25 cellular contexts compared by ENCODE assay signal in the genomic region with DNA sequence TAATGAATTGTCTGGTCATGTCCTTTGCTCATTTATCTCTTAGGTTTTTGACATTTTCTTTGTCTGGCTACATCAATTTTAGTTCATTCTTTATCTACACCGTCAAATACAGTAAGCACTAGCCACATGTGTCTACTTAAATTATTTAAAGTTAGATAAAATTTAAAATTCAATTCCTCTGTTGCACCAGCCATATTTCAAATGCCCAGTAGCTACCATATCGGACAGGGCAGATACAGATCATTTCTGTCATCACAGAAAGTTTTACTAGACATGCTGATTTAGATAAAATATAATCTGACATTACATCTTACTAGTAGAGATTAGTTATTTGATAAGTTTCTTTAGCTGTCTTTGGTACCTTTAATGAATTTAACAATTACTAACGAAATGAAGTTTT.
"Had no signal": no experiment of that assay in that cellular context is flagged by ENCODE, and none has a peak within 500 bp of the region (broad histone marks: within the 10 kb centered on the region; RNA-seq: fewer than 3 reads in every experiment).

No MANE protein-coding gene starts in this region.

- H3K4me1 ChIP-seq: colonic mucosa, esophagus muscularis mucosa, esophagus squamous epithelium, foreskin keratinocyte, gastrocnemius medialis, gastroesophageal sphincter, heart left ventricle, heart right ventricle had no signal

- H3K36me3 ChIP-seq: colonic mucosa had no signal

- H3K4me2 ChIP-seq: hepatocyte had no signal

- H3K27ac ChIP-seq: colonic mucosa, coronary artery, dorsolateral prefrontal cortex, epithelial cell of prostate, esophagus muscularis mucosa, esophagus squamous epithelium, foreskin keratinocyte, gastrocnemius medialis, gastroesophageal sphincter, heart left ventricle, heart right ventricle, hepatocyte had no signal

- ATAC-seq: effector memory CD8-positive, alpha-beta T cell; esophagus mucosa; foreskin keratinocyte; gastrocnemius medialis; gastroesophageal sphincter; heart left ventricle; heart right ventricle had no signal

- H3K9me3 ChIP-seq: colonic mucosa, esophagus squamous epithelium, gastrocnemius medialis, gastroesophageal sphincter had no signal

- H3K27me3 ChIP-seq: colonic mucosa, dorsolateral prefrontal cortex, esophagus muscularis mucosa, esophagus squamous epithelium, foreskin keratinocyte, gastrocnemius medialis, gastroesophageal sphincter, heart left ventricle, heart right ventricle, hepatocyte had no signal

- H3K79me2 ChIP-seq: hepatocyte had no signal

- H3K4me3 ChIP-seq: colonic mucosa, coronary artery, dorsolateral prefrontal cortex, esophagus muscularis mucosa, esophagus squamous epithelium, gastrocnemius medialis, gastroesophageal sphincter, heart left ventricle, heart right ventricle, hepatocyte had no signal

- DNase-seq: colonic mucosa; cortex of kidney; dermis blood vessel endothelial cell; dorsolateral prefrontal cortex; effector CD4-positive, alpha-beta T cell; effector CD8-positive, alpha-beta T cell; effector memory CD4-positive, alpha-beta T cell; effector memory CD8-positive, alpha-beta T cell; endodermal cell; erythroblast; esophagus squamous epithelium; foreskin fibroblast; foreskin keratinocyte; foreskin melanocyte; gastrocnemius medialis; glutamatergic neuron; head of caudate nucleus; heart left ventricle; heart right ventricle had no signal

- H2AFZ ChIP-seq: hepatocyte had no signal
